19 cellular contexts compared by ENCODE assay signal in the genomic region with DNA sequence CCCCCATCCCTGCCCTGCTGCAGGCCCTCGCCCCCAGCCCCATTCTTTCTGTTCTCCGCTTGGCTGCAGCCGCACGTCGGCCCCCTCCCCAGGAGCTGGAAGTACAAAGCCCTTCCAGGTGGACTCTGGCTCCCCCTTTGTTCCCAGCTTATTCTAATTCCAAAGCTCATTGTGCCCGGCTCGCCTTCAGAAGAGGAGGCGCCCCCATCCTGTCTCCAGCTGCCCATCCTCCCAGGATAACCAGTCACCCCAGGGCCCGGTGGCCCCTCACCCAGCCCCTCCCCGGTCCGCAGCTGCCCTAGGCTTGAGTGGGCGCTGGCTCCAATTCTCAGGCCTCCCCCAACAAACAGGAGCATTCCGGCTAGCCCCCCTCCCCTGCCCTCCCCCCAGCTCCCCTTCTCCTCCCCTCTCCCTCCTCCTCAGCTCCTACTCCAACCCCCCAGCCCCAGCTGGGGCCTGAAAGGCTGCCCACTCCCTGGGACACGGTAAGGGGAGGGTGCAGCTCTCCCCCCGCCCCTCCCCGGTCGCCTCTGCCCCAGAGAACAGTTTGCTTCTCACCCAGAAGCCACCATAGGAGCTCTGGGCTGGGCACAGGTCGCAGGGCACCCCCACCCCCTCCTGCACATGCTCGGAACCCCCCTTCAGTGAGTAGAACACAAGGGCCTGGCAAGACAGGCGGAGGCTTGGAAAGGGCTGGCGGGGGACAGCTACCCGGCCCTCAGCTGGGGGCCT. TPM values are rescaled to one million over a fixed set of nuclear protein-coding genes. Genes with fewer than 3 reads are reported as not detected.
DNase-seq lines count a peak whose midpoint lies in the region; ATAC-seq and TF ChIP-seq lines count a peak whose summit lies in the region.
"Had no signal": no experiment of that assay in that cellular context is flagged by ENCODE, and none has a peak within 500 bp of the region (broad histone marks: within the 10 kb centered on the region; RNA-seq: fewer than 3 reads in every experiment).

No MANE protein-coding gene starts in this region.

- TF ChIP-seq EP300 in neural cell (conservative IDR thresholded peaks at IDR 0.05; ENCODE audit: poor library complexity, severe bottlenecking) = no peak

- H3K27ac Mint-ChIP-seq in brain = peak overlapping the region; percentile 45 to 93 (median 76)
- H3K27ac Mint-ChIP-seq: activated naive CD8-positive, alpha-beta T cell had no signal

- H3K36me3 ChIP-seq in HAP-1 (replicated peaks) (peaks cover 2% of the 10 kb centered on the region), neural cell (ENCODE audit: insufficient read depth, low read length) (no peaks in the 10 kb centered on the region)
- H3K36me3 ChIP-seq: gastrocnemius medialis, right atrium auricular region, upper lobe of left lung had no signal

- peak overlapping the region; percentile 57 for H3K9ac ChIP-seq in neural cell (ENCODE audit: low read length)
- H3K9ac ChIP-seq: GM23248 had no signal

- peaks cover 25% of the 10 kb centered on the region for H3K4me1 Mint-ChIP-seq in brain
- H3K4me1 Mint-ChIP-seq: central memory CD8-positive, alpha-beta T cell had no signal

- no peak overlapping the region for H3K4me2 ChIP-seq in neural cell (ENCODE audit: low read length)
- H3K4me2 ChIP-seq: PC-9 had no signal

- peak overlapping the region in 3 of 5 experiments; percentile 30 to 71 (median 57) for H3K4me3 Mint-ChIP-seq in brain
- H3K4me3 Mint-ChIP-seq: activated naive CD8-positive, alpha-beta T cell; central memory CD8-positive, alpha-beta T cell had no signal

- H3K27ac ChIP-seq in neural cell (ENCODE audit: low read length) = peak overlapping the region; percentile 83
- H3K27ac ChIP-seq: gastrocnemius medialis, GM23248, PC-9, right atrium auricular region, upper lobe of left lung, VCaP had no signal

- no peaks in the 10 kb centered on the region for H3K9me2 ChIP-seq in neural cell (ENCODE audit: insufficient read depth, low read length)

- in situ Hi-C loops in HAP-1 (cut with MboI; ENCODE audit: low sequenced_read_pairs) = no loop called here

- H3K4me3 ChIP-seq in HAP-1 (peak overlapping the region; percentile 16), neural cell (ENCODE audit: low read length) (peak overlapping the region; percentile 42)
- H3K4me3 ChIP-seq: gastrocnemius medialis, GM23248, K562, PC-9, right atrium auricular region, upper lobe of left lung had no signal

- TF ChIP-seq CTCF in brain (conservative IDR thresholded peaks at IDR 0.05) (peak in 1 of 2 experiments; percentile 27), neural cell (IDR thresholded peaks at IDR 0.05; ENCODE audit: poor library complexity, severe bottlenecking) (peak; percentile 19)

- peaks cover under 1% of the 10 kb centered on the region for H4K20me1 ChIP-seq in neural cell (ENCODE audit: insufficient read depth)

- no peaks in the 10 kb centered on the region for H3K36me3 Mint-ChIP-seq in brain
- H3K36me3 Mint-ChIP-seq: activated naive CD8-positive, alpha-beta T cell had no signal

- no peak overlapping the region for H2AFZ ChIP-seq in neural cell (ENCODE audit: low read depth, low read length)
- H2AFZ ChIP-seq: GM23248, PC-9 had no signal

- no peaks in the 10 kb centered on the region for H3F3A ChIP-seq in neural cell (ENCODE audit: insufficient read depth, low read length, poor library complexity, severe bottlenecking)

- peaks cover 9% of the 10 kb centered on the region for H3K9me3 ChIP-seq in HAP-1
- no peaks in the 10 kb centered on the region for H3K9me3 ChIP-seq in neural cell (ENCODE audit: low read length)
- H3K9me3 ChIP-seq: gastrocnemius medialis, right atrium auricular region had no signal

- H3K27me3 ChIP-seq in HAP-1 (ENCODE audit: low read depth) (no peaks in the 10 kb centered on the region), neural cell (ENCODE audit: insufficient read depth, low read depth, low read length) (no peaks in the 10 kb centered on the region)
- H3K27me3 ChIP-seq: gastrocnemius medialis, right atrium auricular region, upper lobe of left lung had no signal

- no peaks in the 10 kb centered on the region for H3K27me3 Mint-ChIP-seq in brain
- H3K27me3 Mint-ChIP-seq: activated naive CD8-positive, alpha-beta T cell had no signal

- DNase-seq in HAP-1 (ENCODE audit: low spot score in 2 of 2) (peak; percentile 87), H4 (ENCODE audit: low spot score) (no peak), middle frontal gyrus (ENCODE audit: extremely low spot score, low spot score) (no peak)
- DNase-seq: gastrocnemius medialis; GM23248; NCI-H1105 treated with DMSO at 0.1 percent for 48 hours; PC-9; stimulated activated CD4-positive, alpha-beta T cell treated with anti-CD3 and anti-CD28 coated beads, Interleukin-4, amount 100 ng/mL, for 1 hour had no signal

- peaks cover 40% of the 10 kb centered on the region for H3K4me1 ChIP-seq in HAP-1

- peaks cover under 1% of the 10 kb centered on the region for H3K79me2 ChIP-seq in neural cell (replicated peaks; ENCODE audit: insufficient read depth, low read length)

- TF ChIP-seq RAD21 in neural cell (conservative IDR thresholded peaks at IDR 0.05) = no peak

- ATAC-seq in GM21723 (IDR thresholded peaks at IDR 0.05; ENCODE audit: unreplicated experiment) = no peak
- ATAC-seq: gastrocnemius medialis, K562 had no signal

- H3K9me3 Mint-ChIP-seq in brain = peaks cover 0 to 32% (median 10%) of the 10 kb centered on the region in 5 experiments
- H3K9me3 Mint-ChIP-seq: central memory CD8-positive, alpha-beta T cell had no signal

TF ChIP-seq in neural cell, 6 proteins besides CTCF, POLR2A, EP300 and RAD21:
- TF ChIP-seq, protein P1, sequence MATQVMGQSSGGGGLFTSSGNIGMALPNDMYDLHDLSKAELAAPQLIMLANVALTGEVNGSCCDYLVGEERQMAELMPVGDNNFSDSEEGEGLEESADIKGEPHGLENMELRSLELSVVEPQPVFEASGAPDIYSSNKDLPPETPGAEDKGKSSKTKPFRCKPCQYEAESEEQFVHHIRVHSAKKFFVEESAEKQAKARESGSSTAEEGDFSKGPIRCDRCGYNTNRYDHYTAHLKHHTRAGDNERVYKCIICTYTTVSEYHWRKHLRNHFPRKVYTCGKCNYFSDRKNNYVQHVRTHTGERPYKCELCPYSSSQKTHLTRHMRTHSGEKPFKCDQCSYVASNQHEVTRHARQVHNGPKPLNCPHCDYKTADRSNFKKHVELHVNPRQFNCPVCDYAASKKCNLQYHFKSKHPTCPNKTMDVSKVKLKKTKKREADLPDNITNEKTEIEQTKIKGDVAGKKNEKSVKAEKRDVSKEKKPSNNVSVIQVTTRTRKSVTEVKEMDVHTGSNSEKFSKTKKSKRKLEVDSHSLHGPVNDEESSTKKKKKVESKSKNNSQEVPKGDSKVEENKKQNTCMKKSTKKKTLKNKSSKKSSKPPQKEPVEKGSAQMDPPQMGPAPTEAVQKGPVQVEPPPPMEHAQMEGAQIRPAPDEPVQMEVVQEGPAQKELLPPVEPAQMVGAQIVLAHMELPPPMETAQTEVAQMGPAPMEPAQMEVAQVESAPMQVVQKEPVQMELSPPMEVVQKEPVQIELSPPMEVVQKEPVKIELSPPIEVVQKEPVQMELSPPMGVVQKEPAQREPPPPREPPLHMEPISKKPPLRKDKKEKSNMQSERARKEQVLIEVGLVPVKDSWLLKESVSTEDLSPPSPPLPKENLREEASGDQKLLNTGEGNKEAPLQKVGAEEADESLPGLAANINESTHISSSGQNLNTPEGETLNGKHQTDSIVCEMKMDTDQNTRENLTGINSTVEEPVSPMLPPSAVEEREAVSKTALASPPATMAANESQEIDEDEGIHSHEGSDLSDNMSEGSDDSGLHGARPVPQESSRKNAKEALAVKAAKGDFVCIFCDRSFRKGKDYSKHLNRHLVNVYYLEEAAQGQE (IDR thresholded peaks at IDR 0.05; ENCODE audit: borderline replicate concordance) = no peak
- TF ChIP-seq POLR2AphosphoS5 (IDR thresholded peaks at IDR 0.05) (peak; percentile 22), MXI1 (conservative IDR thresholded peaks at IDR 0.05; ENCODE audit: poor library complexity, severe bottlenecking) (no peak)
TF ChIP-seq in neural cell: peak in this region for 1.

RNA-seq across cellular contexts. Expression of gene SLC6A8, which starts 3.1 kb away (rescaled TPM):
- polyA plus RNA-seq in brain (ENCODE audit: insufficient read depth, low read depth, low replicate concordance) (80.5 TPM), neural cell (36.4 and 62.4 TPM in 2 replicates)
- 37.7 and 42.1 TPM in 2 replicates for polyA minus RNA-seq in neural cell
- 21.7 and 43.3 TPM in 2 replicates for total RNA-seq in H4 (2014; rRNA removed; shearing (Covaris generic))

RNA-seq across cellular contexts. Expression of gene PNCK, which starts 11.0 kb away (rescaled TPM):
- polyA plus RNA-seq in brain (ENCODE audit: insufficient read depth, low read depth, low replicate concordance) (24.5 TPM), neural cell (9.5 and 15.0 TPM in 2 replicates)
- polyA minus RNA-seq in neural cell = 4.1 and 4.4 TPM in 2 replicates
- total RNA-seq in H4 (2014; rRNA removed; shearing (Covaris generic)) = 0.70 and 4.4 TPM in 2 replicates
- total RNA-seq: endothelial cell of umbilical vein, GM23248 had no signal
- polyA plus RNA-seq: GM23248 had no signal

RNA-seq across cellular contexts. Expression of gene DUSP9, which starts 37.6 kb away (rescaled TPM):
- polyA plus RNA-seq in brain (ENCODE audit: insufficient read depth, low read depth, low replicate concordance) = 0.81 TPM
- 0.94 and 3.2 TPM in 2 replicates for polyA plus RNA-seq in neural cell
- 0.73 and 0.93 TPM in 2 replicates for polyA minus RNA-seq in neural cell
- total RNA-seq in H4 (2014; rRNA removed; shearing (Covaris generic)) = 1.3 and 3.2 TPM in 2 replicates
- total RNA-seq: endothelial cell of umbilical vein, gastrocnemius medialis, GM23248, myocyte, right atrium auricular region had no signal
- polyA plus RNA-seq: GM23248 had no signal

RNA-seq across cellular contexts. Expression of gene BCAP31, which starts 39.6 kb away (rescaled TPM):
- polyA plus RNA-seq in brain (ENCODE audit: insufficient read depth, low read depth, low replicate concordance) (284 TPM), neural cell (154 and 182 TPM in 2 replicates)
- 86.4 TPM in 2 replicates for polyA minus RNA-seq in neural cell
- 233 and 264 TPM in 2 replicates for total RNA-seq in H4 (2014; rRNA removed; shearing (Covaris generic))

RNA-seq across cellular contexts. Expression of gene ABCD1, which starts 40.0 kb away (rescaled TPM):
- polyA plus RNA-seq in brain (ENCODE audit: insufficient read depth, low read depth, low replicate concordance) = 9.2 TPM
- polyA plus RNA-seq in neural cell = 3.2 and 3.6 TPM in 2 replicates
- polyA minus RNA-seq in neural cell = 8.6 and 10.2 TPM in 2 replicates
- total RNA-seq in H4 (2014; rRNA removed; shearing (Covaris generic)) = 8.6 and 9.1 TPM in 2 replicates

Comparison
In these comparisons a context has a peak if more than half of its experiments do, and no peak if none do; other contexts are left out.
1. DNase-seq: peak in HAP-1 (2 of 2); none in H4 (single experiment) and middle frontal gyrus (single experiment).